8 cellular contexts compared by ENCODE assay signal in genomic region chr11:113796663-113797259, GRCh38. TPM values are rescaled to one million over a fixed set of nuclear protein-coding genes. Genes with fewer than 3 reads are reported as not detected.
DNase-seq lines count a peak whose midpoint lies in the region; ATAC-seq and TF ChIP-seq lines count a peak whose summit lies in the region.

No MANE protein-coding gene starts in this region.

- peaks cover 18 to 19% of the 10 kb centered on the region in 2 donors for H3K36me3 Mint-ChIP-seq in stimulated activated naive B cell treated with anti-CD40 and anti-IgM and Interleukin-4, amounts not matched to agents 10 μg/mL and 1 μg/mL and 100 μg/mL, for 72 hours

- peaks cover 14 to 15% of the 10 kb centered on the region in 2 experiments; a peak in 3 of 4 replicates for H3K36me3 ChIP-seq in HCT116 (ENCODE audit: control insufficient read depth in 1 of 2, insufficient read depth in 2 of 2, low read length in 2 of 2)
- no peaks in the 10 kb centered on the region for H3K36me3 ChIP-seq in hepatocyte (replicated peaks; ENCODE audit: insufficient read depth, low read depth)

- H2AFZ ChIP-seq in HCT116 (ENCODE audit: low read depth, low read length, poor library complexity, severe bottlenecking): no peak overlapping the region
- H2AFZ ChIP-seq in hepatocyte: no peak overlapping the region

- H3K9me2 ChIP-seq in HCT116 (ENCODE audit: insufficient read depth): no peaks in the 10 kb centered on the region
- no peaks in the 10 kb centered on the region for H3K9me2 ChIP-seq in hepatocyte (replicated peaks; ENCODE audit: insufficient read depth)

- H3K27ac Mint-ChIP-seq in stimulated activated naive B cell treated with anti-CD40 and anti-IgM and Interleukin-4, amounts not matched to agents 10 μg/mL and 1 μg/mL and 100 μg/mL, for 72 hours: no peak overlapping the region

- no peaks in the 10 kb centered on the region for H3K27me3 Mint-ChIP-seq in stimulated activated naive B cell treated with anti-CD40 and anti-IgM and Interleukin-4, amounts not matched to agents 10 μg/mL and 1 μg/mL and 100 μg/mL, for 72 hours

- DNase-seq in Right ventricle myocardium inferior (ENCODE audit: missing footprints) (no peak), cardiac septum (ENCODE audit: low spot score) (no peak), HCT116 (ENCODE audit: low read depth, low spot score) (peak; percentile 12), NCI-H2171 treated with DMSO at 0.1 percent for 48 hours (lab: John Stamatoyannopoulos, UW) (peak; percentile 70), amniotic epithelial cell (ENCODE audit: low read depth) (peak; percentile 37), hepatocyte (ENCODE audit: low spot score) (peak; percentile 75)
- DNase-seq in stimulated activated naive B cell treated with anti-CD40 and anti-IgM and Interleukin-4, amounts not matched to agents 10 μg/mL and 1 μg/mL and 100 μg/mL, for 72 hours: no peak

- H3K9me3 Mint-ChIP-seq in stimulated activated naive B cell treated with anti-CD40 and anti-IgM and Interleukin-4, amounts not matched to agents 10 μg/mL and 1 μg/mL and 100 μg/mL, for 72 hours: no peaks in the 10 kb centered on the region

- no peaks in the 10 kb centered on the region for H3K4me1 Mint-ChIP-seq in stimulated activated naive B cell treated with anti-CD40 and anti-IgM and Interleukin-4, amounts not matched to agents 10 μg/mL and 1 μg/mL and 100 μg/mL, for 72 hours

- no peak overlapping the region for H3K4me3 Mint-ChIP-seq in stimulated activated naive B cell treated with anti-CD40 and anti-IgM and Interleukin-4, amounts not matched to agents 10 μg/mL and 1 μg/mL and 100 μg/mL, for 72 hours

- no peaks in the 10 kb centered on the region for H4K20me1 ChIP-seq in HCT116 (ENCODE audit: insufficient read depth)
- H4K20me1 ChIP-seq in hepatocyte (ENCODE audit: insufficient read depth, poor library complexity, severe bottlenecking): no peaks in the 10 kb centered on the region

- RAD21 ChIA-PET in HCT116 (lab: Charles Lee; ENCODE audit: low non-redundant PET in 1 of 2, low total read pairs in 2 of 2, uncharacterized antibody in 2 of 2, unreplicated experiment in 2 of 2): no interaction called here

- H3K9me3 ChIP-seq in HCT116 (ENCODE audit: control insufficient read depth in 1 of 2, insufficient read depth in 1 of 2, low read depth in 1 of 2, low read length in 2 of 2) (no peaks in the 10 kb centered on the region), hepatocyte (ENCODE audit: low read depth) (no peaks in the 10 kb centered on the region)

- H3K27me3 ChIP-seq in HCT116 (ENCODE audit: insufficient read depth, low read length) (no peaks in the 10 kb centered on the region), hepatocyte (no peaks in the 10 kb centered on the region)

- TF ChIP-seq POLR2A in HCT116 (IDR thresholded peaks at IDR 0.05; ENCODE audit: borderline replicate concordance, extremely low read depth, insufficient read depth, insufficient read length): no peak

- WGBS in hepatocyte (ENCODE audit: low lambda C conversion rate, missing lambda C conversion rate): 83% methylated on average over 3 of the region's 3 CpGs

- POLR2A ChIA-PET in HCT116 (lab: Charles Lee): no interaction called here

- H3K4me3 ChIP-seq in HCT116 (replicated peaks in 1 of 2; ENCODE audit: low read depth in 1 of 2, low read length in 2 of 2) (no peak overlapping the region), hepatocyte (no peak overlapping the region)

- H3K4me2 ChIP-seq in HCT116 (ENCODE audit: low read length) (no peak overlapping the region), hepatocyte (no peak overlapping the region)

- CTCF ChIA-PET in HCT116 (lab: Charles Lee): interaction anchor here (0.7 to 1.9 kb wide), 6 partner anchors 10 to 492 kb away, joined by 3 to 9 read pairs (median 7); no protein-coding TSS in a partner anchor

- H3K9ac ChIP-seq in HCT116 (ENCODE audit: low read length): no peak overlapping the region

- no peak overlapping the region for H3K27ac ChIP-seq in HCT116 (ENCODE audit: low read depth, low read length)
- no peak overlapping the region for H3K27ac ChIP-seq in hepatocyte

- TF ChIP-seq CTCF in HCT116 (IDR thresholded peaks at IDR 0.05 in 2 of 3, conservative IDR thresholded peaks at IDR 0.05 in 1 of 3; ENCODE audit: borderline replicate concordance in 1 of 3, insufficient read depth in 1 of 3, low read depth in 2 of 3, low read length in 2 of 3) (peak; percentile 33 to 71 (median 68); a peak in 5 of 6 replicates), hepatocyte (IDR thresholded peaks at IDR 0.05; ENCODE audit: poor library complexity) (peak; percentile 56)

- no TSS peak for BruUV-seq in HCT116 (replicated peaks; lab: Mats Ljungman, UMichigan)

- TF ChIP-seq RAD21 in HCT116 (IDR thresholded peaks at IDR 0.05; ENCODE audit: low read depth): peak; percentile 59

- intact Hi-C loops in Right ventricle myocardium inferior (cut with DNase I): loop anchor here (10.0 kb wide), 1 partner anchor 492 kb away; no protein-coding TSS in a partner anchor
- intact Hi-C loops in cardiac septum (cut with DNase I): no loop called here
- intact Hi-C loops in HCT116 (cut with micrococcal nuclease): loop anchor here (1.0 kb wide), 1 partner anchor 491 kb away; no protein-coding TSS in a partner anchor

- H3K4me1 ChIP-seq in HCT116 (ENCODE audit: control insufficient read depth in 1 of 2, insufficient read depth in 2 of 2, low read length in 2 of 2): no peaks in the 10 kb centered on the region
- no peaks in the 10 kb centered on the region for H3K4me1 ChIP-seq in hepatocyte (ENCODE audit: insufficient read depth)

- ATAC-seq in Right ventricle myocardium inferior (peak; percentile 90), HCT116 (peak; percentile 93), HG03342 (IDR thresholded peaks at IDR 0.05; ENCODE audit: unreplicated experiment) (no peak)
- peak; percentile 67 to 87 for ATAC-seq in stimulated activated naive B cell treated with anti-CD40 and anti-IgM and Interleukin-4, amounts not matched to agents 10 μg/mL and 1 μg/mL and 100 μg/mL, for 72 hours (replicated peaks)

- H3K79me2 ChIP-seq in HCT116 (ENCODE audit: insufficient read depth, low read length) (no peaks in the 10 kb centered on the region), hepatocyte (no peaks in the 10 kb centered on the region)

TF ChIP-seq in HCT116, 20 proteins besides CTCF, POLR2A, EP300 and RAD21 (continues in another document):
- TF ChIP-seq SIN3A (IDR thresholded peaks at IDR 0.05; ENCODE audit: low read depth) (no peak), CEBPB (IDR thresholded peaks at IDR 0.05; ENCODE audit: low read depth) (no peak), JUND (IDR thresholded peaks at IDR 0.05) (no peak), ZFX (IDR thresholded peaks at IDR 0.05) (no peak), POLR2AphosphoS5 (IDR thresholded peaks at IDR 0.05; ENCODE audit: low read depth, low read length) (no peak), ATF3 (IDR thresholded peaks at IDR 0.05) (no peak), REST (IDR thresholded peaks at IDR 0.05; ENCODE audit: low read depth) (no peak), ZNF274 (IDR thresholded peaks at IDR 0.05; ENCODE audit: low read depth, low read length) (no peak)

RNA-seq across cellular contexts. Expression of gene CLDN25, which starts 17.2 kb away (rescaled TPM):
- not detected for total RNA-seq in Right ventricle myocardium inferior
- not detected for total RNA-seq in cardiac septum
- total RNA-seq in HCT116 (2021; ENCODE audit: unreplicated experiment): not detected
- not detected in 2 replicates for polyA plus RNA-seq in HCT116 (2012)
- total RNA-seq in hepatocyte: not detected in 2 replicates
- polyA plus RNA-seq in hepatocyte: not detected in 2 replicates

RNA-seq across cellular contexts. Expression of gene ZW10, which starts 23.3 kb away (rescaled TPM):
- total RNA-seq in Right ventricle myocardium inferior: 9.6 TPM
- total RNA-seq in cardiac septum: 8.0 TPM
- 21.0 TPM for total RNA-seq in HCT116 (2021; ENCODE audit: unreplicated experiment)
- 6.4 and 9.3 TPM in 2 replicates for polyA plus RNA-seq in HCT116 (2012)
- total RNA-seq in hepatocyte: 19.5 and 22.3 TPM in 2 replicates
- 12.7 and 15.4 TPM in 2 replicates for polyA plus RNA-seq in hepatocyte

Comparison
In these comparisons a context has a peak if more than half of its experiments do, and no peak if none do; other contexts are left out.
1. DNase-seq: peak in HCT116 (single experiment), NCI-H2171 treated with DMSO at 0.1 percent for 48 hours (single experiment), amniotic epithelial cell (single experiment) and hepatocyte (single experiment); none in Right ventricle myocardium inferior (single experiment), cardiac septum (single experiment) and stimulated activated naive B cell treated with anti-CD40 and anti-IgM and Interleukin-4, amounts not matched to agents 10 μg/mL and 1 μg/mL and 100 μg/mL, for 72 hours (single experiment).